Comparison of ENCODE assay signal across 23 cellular contexts in genomic region chr7:140225562-140226249, GRCh38. TPM values are rescaled to one million over a fixed set of nuclear protein-coding genes. Genes with fewer than 3 reads are reported as not detected.
DNase-seq lines count a peak whose midpoint lies in the region; ATAC-seq and TF ChIP-seq lines count a peak whose summit lies in the region.
"Had no signal": no experiment of that assay in that cellular context is flagged by ENCODE, and none has a peak within 500 bp of the region (broad histone marks: within the 10 kb centered on the region; RNA-seq: fewer than 3 reads in every experiment).

No MANE protein-coding gene starts in this region.

- H3K9ac ChIP-seq in MM.1S (ENCODE audit: low read length) = no peak overlapping the region
- H3K9ac ChIP-seq in neural progenitor cell = no peak overlapping the region

- TF ChIP-seq CTCF in MM.1S (IDR thresholded peaks at IDR 0.05; ENCODE audit: low read length) = no peak
- TF ChIP-seq CTCF in neural progenitor cell (IDR thresholded peaks at IDR 0.05) = no peak

- no peaks in the 10 kb centered on the region for H3K9me3 Mint-ChIP-seq in activated naive CD4-positive, alpha-beta T cell treated with anti-CD3 and anti-CD28 coated beads, Interleukin-2, amount 50 U/mL, for 24 hours
- H3K9me3 Mint-ChIP-seq in activated naive CD4-positive, alpha-beta T cell treated with anti-CD3 and anti-CD28 coated beads, Interleukin-2, amount 50 U/mL, for 72 hours = no peaks in the 10 kb centered on the region
- no peaks in the 10 kb centered on the region for H3K9me3 Mint-ChIP-seq in neural progenitor cell
- H3K9me3 Mint-ChIP-seq: endodermal cell, WTC11 had no signal

- 0 out of 2 replicates have a peak, but pooled peaks cover 20% of the 10 kb centered on the region for H3K4me1 ChIP-seq in MM.1S (ENCODE audit: low read length)
- peaks cover 5% of the 10 kb centered on the region for H3K4me1 ChIP-seq in neural progenitor cell

- H3K4me2 ChIP-seq in MM.1S (ENCODE audit: low read depth, low read length) (no peak overlapping the region; the same call in 1 of the 2 replicates), neural progenitor cell (no peak overlapping the region)
- H3K4me2 ChIP-seq: smooth muscle cell had no signal

- no peaks in the 10 kb centered on the region for H3K27me3 Mint-ChIP-seq in activated naive CD4-positive, alpha-beta T cell treated with anti-CD3 and anti-CD28 coated beads, Interleukin-2, amount 50 U/mL, for 24 hours
- H3K27me3 Mint-ChIP-seq in neural progenitor cell (ENCODE audit: insufficient read depth, low read depth) = peaks cover 15% of the 10 kb centered on the region

- peak; percentile 5 to 24 for ATAC-seq in activated naive CD4-positive, alpha-beta T cell treated with anti-CD3 and anti-CD28 coated beads, Interleukin-2, amount 50 U/mL, for 72 hours
- ATAC-seq in sciatic nerve (peak; percentile 68), esophagus mucosa (no peak), HG03342 (IDR thresholded peaks at IDR 0.05; ENCODE audit: unreplicated experiment) (no peak)
- ATAC-seq: GM12878, heart left ventricle, PC-3, WTC11 had no signal

- H3F3A ChIP-seq in MM.1S (ENCODE audit: insufficient read depth, low read length) = 0 out of 2 replicates have a peak, but pooled peaks cover 5% of the 10 kb centered on the region
- peaks cover 5% of the 10 kb centered on the region for H3F3A ChIP-seq in neural progenitor cell (ENCODE audit: low read depth)

- H3K4me3 Mint-ChIP-seq in activated naive CD4-positive, alpha-beta T cell treated with anti-CD3 and anti-CD28 coated beads, Interleukin-2, amount 50 U/mL, for 24 hours = no peak overlapping the region
- no peak overlapping the region for H3K4me3 Mint-ChIP-seq in neural progenitor cell
- H3K4me3 Mint-ChIP-seq: CD14-positive monocyte, endodermal cell, WTC11 had no signal

- H3K4me1 Mint-ChIP-seq in activated naive CD4-positive, alpha-beta T cell treated with anti-CD3 and anti-CD28 coated beads, Interleukin-2, amount 50 U/mL, for 24 hours = peaks cover 59% of the 10 kb centered on the region
- peaks cover 14% of the 10 kb centered on the region for H3K4me1 Mint-ChIP-seq in neural progenitor cell

- peaks cover 18% of the 10 kb centered on the region for H3K27me3 ChIP-seq in MM.1S (replicated peaks; ENCODE audit: insufficient read depth, low read length)
- H3K27me3 ChIP-seq in neural progenitor cell = peaks cover 34% of the 10 kb centered on the region

- H3K4me3 ChIP-seq in MM.1S (ENCODE audit: low read length) (no peak overlapping the region), neural progenitor cell (no peak overlapping the region)
- H3K4me3 ChIP-seq: GM12878, heart left ventricle, left ventricle myocardium inferior, smooth muscle cell, stomach had no signal

- H3K36me3 ChIP-seq in MM.1S (replicated peaks; ENCODE audit: insufficient read depth, low read length) = no peaks in the 10 kb centered on the region
- no peaks in the 10 kb centered on the region for H3K36me3 ChIP-seq in neural progenitor cell
- H3K36me3 ChIP-seq: heart left ventricle, left ventricle myocardium inferior, stomach had no signal

- H3K27ac ChIP-seq in MM.1S (ENCODE audit: low read length) (no peak overlapping the region), neural progenitor cell (no peak overlapping the region)
- H3K27ac ChIP-seq: heart left ventricle, left ventricle myocardium inferior, stomach had no signal

- H3K27ac Mint-ChIP-seq in activated naive CD4-positive, alpha-beta T cell treated with anti-CD3 and anti-CD28 coated beads, Interleukin-2, amount 50 U/mL, for 24 hours = peak overlapping the region; percentile 14
- H3K27ac Mint-ChIP-seq in activated naive CD4-positive, alpha-beta T cell treated with anti-CD3 and anti-CD28 coated beads, Interleukin-2, amount 50 U/mL, for 72 hours = peak overlapping the region; percentile 48 to 85
- H3K27ac Mint-ChIP-seq in neural progenitor cell = no peak overlapping the region
- H3K27ac Mint-ChIP-seq: CD14-positive monocyte, WTC11 had no signal

- intact Hi-C loops in sciatic nerve (cut with DNase I) = no loop called here

- no peak for DNase-seq in activated naive CD4-positive, alpha-beta T cell (lab: John Stamatoyannopoulos, UW)
- DNase-seq in MM.1S = peak; percentile 42
- no peak for DNase-seq in activated naive CD4-positive, alpha-beta T cell treated with anti-CD3 and anti-CD28 coated beads, Interleukin-2, amount 50 U/mL, for 72 hours (ENCODE audit: low spot score in 2 of 2)
- no peak for DNase-seq in sciatic nerve (ENCODE audit: low spot score)
- no peak for DNase-seq in neural progenitor cell (ENCODE audit: low spot score)
- DNase-seq: endodermal cell; heart left ventricle; left ventricle myocardium inferior; MV-4-11; NCI-H187 treated with DMSO at 0.1 percent for 48 hours; NCI-H345; PC-3; SHP77 treated with DMSO at 0.1 percent for 48 hours; stimulated activated CD4-positive, alpha-beta T cell treated with anti-CD3 and anti-CD28 coated beads, Interleukin-2, amount 100 ng/mL, for 48 hours; stomach; trophoblast cell had no signal

- H2AFZ ChIP-seq in MM.1S (ENCODE audit: low read length) (no peak overlapping the region), neural progenitor cell (replicated peaks) (no peak overlapping the region)

- H3K79me2 ChIP-seq in MM.1S (ENCODE audit: low read length) (no peaks in the 10 kb centered on the region), neural progenitor cell (ENCODE audit: low read depth) (no peaks in the 10 kb centered on the region)

- no peaks in the 10 kb centered on the region for H3K9me3 ChIP-seq in MM.1S (replicated peaks; ENCODE audit: insufficient read depth, low read length)
- no peaks in the 10 kb centered on the region for H3K9me3 ChIP-seq in neural progenitor cell (ENCODE audit: low read depth)
- H3K9me3 ChIP-seq: heart left ventricle, left ventricle myocardium inferior, stomach had no signal

- no peaks in the 10 kb centered on the region for H3K36me3 Mint-ChIP-seq in activated naive CD4-positive, alpha-beta T cell treated with anti-CD3 and anti-CD28 coated beads, Interleukin-2, amount 50 U/mL, for 24 hours
- peaks cover 0 to 5% of the 10 kb centered on the region in 2 donors for H3K36me3 Mint-ChIP-seq in activated naive CD4-positive, alpha-beta T cell treated with anti-CD3 and anti-CD28 coated beads, Interleukin-2, amount 50 U/mL, for 72 hours
- H3K36me3 Mint-ChIP-seq in neural progenitor cell = no peaks in the 10 kb centered on the region
- H3K36me3 Mint-ChIP-seq: WTC11 had no signal

- H4K20me1 ChIP-seq in MM.1S (ENCODE audit: insufficient read depth, low read length) (no peaks in the 10 kb centered on the region), neural progenitor cell (ENCODE audit: low read depth) (no peaks in the 10 kb centered on the region)

- H3K9me2 ChIP-seq in MM.1S (replicated peaks; ENCODE audit: insufficient read depth, low read length) = no peaks in the 10 kb centered on the region

RNA-seq across cellular contexts. Expression of gene KDM7A, which starts 48.9 kb away (rescaled TPM):
- 10 to 100 TPM; 28.4 to 38.6 TPM for total RNA-seq in activated naive CD4-positive, alpha-beta T cell treated with anti-CD3 and anti-CD28 coated beads, Interleukin-2, amount 50 U/mL, for 72 hours
- total RNA-seq in sciatic nerve = 24.4 TPM
- total RNA-seq in esophagus mucosa = 22.3 TPM
- total RNA-seq in neural progenitor cell (ENCODE audit: low replicate concordance) = 10.5 and 13.6 TPM in 2 replicates

Comparison
In these comparisons a context has a peak if more than half of its experiments do, and no peak if none do; other contexts are left out.
1. ATAC-seq: peak in activated naive CD4-positive, alpha-beta T cell treated with anti-CD3 and anti-CD28 coated beads, Interleukin-2, amount 50 U/mL, for 72 hours (2 of 2) and sciatic nerve (single experiment); none in esophagus mucosa (single experiment) and HG03342 (single experiment).